10 cellular contexts compared by ENCODE assay signal in genomic region chr17:3004925-3005324, GRCh38. TPM values are rescaled to one million over a fixed set of nuclear protein-coding genes. Genes with fewer than 3 reads are reported as not detected.
DNase-seq lines count a peak whose midpoint lies in the region; ATAC-seq and TF ChIP-seq lines count a peak whose summit lies in the region.
"Had no signal": no experiment of that assay in that cellular context is flagged by ENCODE, and none has a peak within 500 bp of the region (broad histone marks: within the 10 kb centered on the region; RNA-seq: fewer than 3 reads in every experiment).

No MANE protein-coding gene starts in this region.

- H3K9me3 Mint-ChIP-seq in CD4-positive, alpha-beta T cell = no peaks in the 10 kb centered on the region

- peaks cover 2% of the 10 kb centered on the region for H3K79me1 ChIP-seq in trophoblast cell (ENCODE audit: low read length)

- no peak for TF ChIP-seq POLR2A in esophagus muscularis mucosa (IDR thresholded peaks at IDR 0.05; ENCODE audit: low read depth)

- H2AFZ ChIP-seq in trophoblast cell (ENCODE audit: insufficient read depth, low read length, poor library complexity) = peak overlapping the region; percentile 21

- peaks cover 34% of the 10 kb centered on the region for H3K4me1 Mint-ChIP-seq in CD4-positive, alpha-beta T cell (ENCODE audit: low read depth)

- no peak overlapping the region for H2BK5ac ChIP-seq in trophoblast cell (ENCODE audit: low read depth, low read length, poor library complexity)

- no peak overlapping the region for H3K23ac ChIP-seq in trophoblast cell (ENCODE audit: low read length)

- WGBS in esophagus muscularis mucosa = 77% methylated on average over 13 of the region's 13 CpGs
- no CpG with 5 or more reads among the region's 13 CpGs for WGBS in trophoblast cell (ENCODE audit: extremely low coverage, insufficient coverage, insufficient read length)

- H3K36me3 ChIP-seq in esophagus muscularis mucosa (peaks cover 0 to 28% (median 9%) of the 10 kb centered on the region in 4 donors), trophoblast cell (ENCODE audit: control insufficient read depth in 1 of 2, insufficient read depth in 2 of 2, low read length in 2 of 2) (peaks cover 10 to 15% of the 10 kb centered on the region in 2 experiments)

- no peak overlapping the region for H3K4ac ChIP-seq in trophoblast cell (ENCODE audit: low read depth, low read length)

- no peaks in the 10 kb centered on the region for H3K9me3 ChIP-seq in CD4-positive, alpha-beta T cell (ENCODE audit: control insufficient read depth, low read length)
- H3K9me3 ChIP-seq in esophagus muscularis mucosa (no peaks in the 10 kb centered on the region), trophoblast cell (ENCODE audit: insufficient read depth, low read depth, low read length) (no peaks in the 10 kb centered on the region)

- H3K4me2 ChIP-seq in trophoblast cell (ENCODE audit: low read length) = no peak overlapping the region

- H3K9ac ChIP-seq in trophoblast cell (ENCODE audit: low read length) = no peak overlapping the region

- POLR2A ChIA-PET in CD4-positive, alpha-beta T cell (lab: Charles Lee) = interaction anchor here (0.8 kb wide), 1 partner anchor 190 kb away, joined by 3 read pairs; no protein-coding TSS in a partner anchor

- no peak overlapping the region for H3K4me3 Mint-ChIP-seq in CD4-positive, alpha-beta T cell

- CTCF ChIA-PET in CD4-positive, alpha-beta T cell (lab: Charles Lee) = no interaction called here

- H3K36me3 Mint-ChIP-seq in CD4-positive, alpha-beta T cell (ENCODE audit: low read depth) = peaks cover 33% of the 10 kb centered on the region

- peaks cover 36 to 37% (median 37%) of the 10 kb centered on the region in 4 donors for H3K4me1 ChIP-seq in esophagus muscularis mucosa
- H3K4me1 ChIP-seq in trophoblast cell (ENCODE audit: control insufficient read depth in 1 of 2, insufficient read depth in 2 of 2, low read length in 2 of 2) = peaks cover 0 to 12% of the 10 kb centered on the region in 2 experiments

- no peak overlapping the region for H3K27ac ChIP-seq in CD4-positive, alpha-beta T cell (ENCODE audit: low read depth, low read length)
- H3K27ac ChIP-seq in esophagus muscularis mucosa (replicated peaks in 1 of 4) = peak overlapping the region; percentile 88 to 90 (median 89)
- H3K27ac ChIP-seq in trophoblast cell (ENCODE audit: low read depth, low read length) = no peak overlapping the region

- H2BK120ac ChIP-seq in trophoblast cell (ENCODE audit: insufficient read depth, low read length, poor library complexity) = no peak overlapping the region

- H3K27me3 ChIP-seq in CD4-positive, alpha-beta T cell (ENCODE audit: control insufficient read depth, insufficient read depth, low read length) = no peaks in the 10 kb centered on the region
- no peaks in the 10 kb centered on the region for H3K27me3 ChIP-seq in esophagus muscularis mucosa
- no peaks in the 10 kb centered on the region for H3K27me3 ChIP-seq in trophoblast cell (ENCODE audit: insufficient read depth, low read length)

- H3K4me3 ChIP-seq in esophagus muscularis mucosa (peak overlapping the region in 2 of 4 donors; percentile 48 to 54), trophoblast cell (ENCODE audit: low read depth, low read length) (no peak overlapping the region)

- no peak overlapping the region for H3K14ac ChIP-seq in trophoblast cell (ENCODE audit: low read length)

- H3K79me2 ChIP-seq in trophoblast cell (ENCODE audit: control insufficient read depth, insufficient read depth, low read length, poor library complexity) = no peaks in the 10 kb centered on the region

- no peak for TF ChIP-seq CTCF in CD4-positive, alpha-beta T cell (IDR thresholded peaks at IDR 0.05)
- TF ChIP-seq CTCF in esophagus muscularis mucosa (IDR thresholded peaks at IDR 0.05) = no peak

- no peak overlapping the region for H4K8ac ChIP-seq in trophoblast cell (ENCODE audit: low read depth, low read length)

- no peak for TF ChIP-seq EP300 in esophagus muscularis mucosa (IDR thresholded peaks at IDR 0.05)

- intact Hi-C loops in CD4-positive, alpha-beta T cell (cut with DNase I, micrococcal nuclease) = no loop called here
- intact Hi-C loops in esophagus muscularis mucosa (cut with DNase I) = no loop called here

- DNase-seq in CD4-positive, alpha-beta T cell = no peak
- peak; percentile 80 for DNase-seq in NCI-H2171 treated with DMSO at 0.1 percent for 48 hours (lab: John Stamatoyannopoulos, UW)
- DNase-seq in esophagus muscularis mucosa (ENCODE audit: extremely low spot score) = no peak
- peak; percentile 79 to 88 for DNase-seq in trophoblast cell
- no peak for DNase-seq in NCI-H748 treated with DMSO at 0.1 percent for 48 hours (lab: John Stamatoyannopoulos, UW)
- DNase-seq in activated CD4-positive, CD25-positive, alpha-beta regulatory T cell (lab: John Stamatoyannopoulos, UW) = no peak

- no peak overlapping the region for H2BK12ac ChIP-seq in trophoblast cell (ENCODE audit: low read length)

- no peak for ATAC-seq in CD4-positive, alpha-beta T cell (ENCODE audit: poor library complexity)
- no peak for ATAC-seq in HG02938 (IDR thresholded peaks at IDR 0.05; ENCODE audit: unreplicated experiment)
- no peak for ATAC-seq in HG03378 (IDR thresholded peaks at IDR 0.05; ENCODE audit: unreplicated experiment)

- H3K27me3 Mint-ChIP-seq in CD4-positive, alpha-beta T cell = no peaks in the 10 kb centered on the region
- H3K27me3 Mint-ChIP-seq: activated CD4-positive, alpha-beta T cell treated with anti-CD3 and anti-CD28 coated beads for 36 hours had no signal

- H4K12ac ChIP-seq in trophoblast cell (ENCODE audit: low read depth, low read length) = no peak overlapping the region

- H3K18ac ChIP-seq in trophoblast cell (ENCODE audit: low read length) = no peak overlapping the region

- no peak overlapping the region for H4K91ac ChIP-seq in trophoblast cell (ENCODE audit: low read depth, low read length)

- H3K27ac Mint-ChIP-seq in CD4-positive, alpha-beta T cell = peak overlapping the region; percentile 87

- H2AK5ac ChIP-seq in trophoblast cell (ENCODE audit: low read length) = no peak overlapping the region

RNA-seq across cellular contexts. Expression of gene OR1D5, which starts 58.5 kb away (rescaled TPM):
- not detected for total RNA-seq in CD4-positive, alpha-beta T cell
- total RNA-seq in esophagus muscularis mucosa = not detected
- not detected in 2 replicates for polyA plus RNA-seq in trophoblast cell (2013)
- total RNA-seq: activated CD4-positive, alpha-beta T cell treated with anti-CD3 and anti-CD28 coated beads for 36 hours; subcutaneous adipose tissue had no signal

Comparison
In these comparisons a context has a peak if more than half of its experiments do, and no peak if none do; other contexts are left out.
1. DNase-seq: peak in NCI-H2171 treated with DMSO at 0.1 percent for 48 hours (single experiment) and trophoblast cell (2 of 2); none in CD4-positive, alpha-beta T cell (0 of 10), esophagus muscularis mucosa (single experiment), NCI-H748 treated with DMSO at 0.1 percent for 48 hours (single experiment) and activated CD4-positive, CD25-positive, alpha-beta regulatory T cell (0 of 4).
2. H3K27ac ChIP-seq: peak in esophagus muscularis mucosa (4 of 4); none in CD4-positive, alpha-beta T cell (single experiment) and trophoblast cell (single experiment).